8 cellular contexts compared by ENCODE assay signal in genomic region chr12:2284857-2285256, GRCh38.
DNase-seq lines count a peak whose midpoint lies in the region; ATAC-seq and TF ChIP-seq lines count a peak whose summit lies in the region.

No MANE protein-coding gene starts in this region.

- peaks cover 61% of the 10 kb centered on the region for H3K4me1 ChIP-seq in lower lobe of right lung
- peaks cover 46% of the 10 kb centered on the region for H3K4me1 ChIP-seq in suprapubic skin

- H3K4me3 ChIP-seq in lower lobe of right lung (no peak overlapping the region), suprapubic skin (no peak overlapping the region)

- ATAC-seq in lower lobe of right lung: peak; percentile 76 to 78
- ATAC-seq in GM21381 (IDR thresholded peaks at IDR 0.05; ENCODE audit: unreplicated experiment): no peak

- TF ChIP-seq POLR2A in suprapubic skin (IDR thresholded peaks at IDR 0.05): no peak

- H3K27ac ChIP-seq in lower lobe of right lung (no peak overlapping the region), suprapubic skin (peak overlapping the region; percentile 49)

- H3K27me3 ChIP-seq in lower lobe of right lung (ENCODE audit: low read depth): peaks cover 4% of the 10 kb centered on the region
- no peaks in the 10 kb centered on the region for H3K27me3 ChIP-seq in suprapubic skin

- H3K9me3 ChIP-seq in lower lobe of right lung (no peaks in the 10 kb centered on the region), suprapubic skin (no peaks in the 10 kb centered on the region)

- 32% methylated on average over 8 of the region's 8 CpGs for WGBS in suprapubic skin

- DNase-seq in NCI-H748 (lab: John Stamatoyannopoulos, UW; ENCODE audit: unreplicated experiment) (peak; percentile 71), NCI-H748 treated with DMSO at 0.1 percent for 48 hours (lab: John Stamatoyannopoulos, UW) (no peak), RPMI8226 (peak; percentile 58), dedifferentiated amniotic fluid mesenchymal stem cell (ENCODE audit: extremely low spot score) (peak; percentile 73), lower lobe of right lung (peak; percentile 70), suprapubic skin (ENCODE audit: low spot score in 2 of 2) (no peak)

- TF ChIP-seq EP300 in suprapubic skin (IDR thresholded peaks at IDR 0.05): no peak

- TF ChIP-seq CTCF in LNCAP (IDR thresholded peaks at IDR 0.05): peak; percentile 72
- peak; percentile 56 for TF ChIP-seq CTCF in lower lobe of right lung (IDR thresholded peaks at IDR 0.05)
- peak; percentile 41 to 63 for TF ChIP-seq CTCF in suprapubic skin (IDR thresholded peaks at IDR 0.05)

- H3K36me3 ChIP-seq in lower lobe of right lung (no peaks in the 10 kb centered on the region), suprapubic skin (no peaks in the 10 kb centered on the region)

- intact Hi-C loops in lower lobe of right lung (cut with DNase I): no loop called here

Comparison
In these comparisons a context has a peak if more than half of its experiments do, and no peak if none do; other contexts are left out.
1. DNase-seq: peak in NCI-H748 (single experiment), RPMI8226 (single experiment), dedifferentiated amniotic fluid mesenchymal stem cell (single experiment) and lower lobe of right lung (single experiment); none in NCI-H748 treated with DMSO at 0.1 percent for 48 hours (single experiment) and suprapubic skin (0 of 2).
2. Peak in every context shown above with its lines, with median percentiles within 50 percentile points of each other: CTCF ChIP-seq.